ENCODE assay signal across 15 cellular contexts in genomic region chr9:94181782-94182181, GRCh38.
DNase-seq lines count a peak whose midpoint lies in the region; ATAC-seq, FAIRE-seq and TF ChIP-seq lines count a peak whose summit lies in the region.
"Had no signal": no experiment of that assay in that cellular context is flagged by ENCODE, and none has a peak within 500 bp of the region (broad histone marks: within the 10 kb centered on the region; RNA-seq: fewer than 3 reads in every experiment).

No MANE protein-coding gene starts in this region.

- TF ChIP-seq EP300 in K562 (IDR thresholded peaks at IDR 0.05; ENCODE audit: low read length): no peak

- in situ Hi-C loops in K562 (cut with MboI): no loop called here

- no peak overlapping the region for H3K27ac ChIP-seq in K562 (ENCODE audit: extremely low read depth, low read depth, low read length)

- no peak for TF ChIP-seq POLR2A in K562 (conservative IDR thresholded peaks at IDR 0.05)

- H3K27me3 Mint-ChIP-seq in natural killer cell (ENCODE audit: low read depth in 2 of 2) (no peaks in the 10 kb centered on the region), memory B cell (no peaks in the 10 kb centered on the region)
- no peaks in the 10 kb centered on the region for H3K27me3 Mint-ChIP-seq in natural killer cell treated with Interleukin-12 subunit alpha and Interleukin-12 subunit beta and Interleukin-15 and Interleukin-18, amount 100 ng/mL, for 72 hours
- H3K27me3 Mint-ChIP-seq: activated B cell treated with CpG ODN at 0.5 μM for 24 hours had no signal

- CTCF ChIA-PET in K562 (lab: Yijun Ruan, JAX; ENCODE audit: low intra/inter-chr PET ratio): no interaction called here

- H3K36me3 ChIP-seq in K562 (ENCODE audit: control insufficient read depth, insufficient read depth, low read length): peaks cover 28% of the 10 kb centered on the region

- ATAC-seq in natural killer cell (no peak), K562 (peak; percentile 52), memory B cell (ENCODE audit: low read depth) (no peak), HG02852 (IDR thresholded peaks at IDR 0.05; ENCODE audit: unreplicated experiment) (no peak)
- no peak for ATAC-seq in natural killer cell treated with Interleukin-12 subunit alpha and Interleukin-12 subunit beta and Interleukin-15 and Interleukin-18, amount 100 ng/mL, for 72 hours
- ATAC-seq: PC-3 had no signal

- 0 out of 2 replicates have a peak, but pooled peaks cover 9% of the 10 kb centered on the region for H4K20me1 ChIP-seq in K562 (replicated peaks; ENCODE audit: control insufficient read depth, insufficient read depth, low read length)

- no peaks in the 10 kb centered on the region for H3K9me3 Mint-ChIP-seq in natural killer cell
- H3K9me3 Mint-ChIP-seq in natural killer cell treated with Interleukin-12 subunit alpha and Interleukin-12 subunit beta and Interleukin-15 and Interleukin-18, amount 100 ng/mL, for 72 hours: no peaks in the 10 kb centered on the region
- no peaks in the 10 kb centered on the region for H3K9me3 Mint-ChIP-seq in memory B cell
- H3K9me3 Mint-ChIP-seq: activated B cell treated with CpG ODN at 0.5 μM for 24 hours had no signal

- no peaks in the 10 kb centered on the region for H3K27me3 ChIP-seq in K562 (ENCODE audit: control insufficient read depth in 2 of 2, insufficient read depth in 2 of 2, low read length in 2 of 2)

- TF ChIP-seq CTCF in natural killer cell (IDR thresholded peaks at IDR 0.05) (no peak), K562 (IDR thresholded peaks at IDR 0.05 in 2 of 3, conservative IDR thresholded peaks at IDR 0.05 in 1 of 3; ENCODE audit: insufficient read depth in 2 of 3, low read depth in 1 of 3, low read length in 3 of 3) (no peak)

- intact Hi-C loops in natural killer cell (cut with micrococcal nuclease): no loop called here
- intact Hi-C loops in K562 (cut with micrococcal nuclease): no loop called here

- H2AFZ ChIP-seq in K562 (ENCODE audit: low read depth, low read length): no peak overlapping the region

- H3K4me1 Mint-ChIP-seq in natural killer cell: peaks cover 42 to 54% of the 10 kb centered on the region in 2 donors
- peaks cover 26 to 40% of the 10 kb centered on the region in 2 donors for H3K4me1 Mint-ChIP-seq in natural killer cell treated with Interleukin-12 subunit alpha and Interleukin-12 subunit beta and Interleukin-15 and Interleukin-18, amount 100 ng/mL, for 72 hours (ENCODE audit: low read depth in 2 of 2)
- peaks cover 34% of the 10 kb centered on the region for H3K4me1 Mint-ChIP-seq in memory B cell

- no peak for FAIRE-seq in K562 (lab: Jason Lieb, UNC)

- H3K36me3 Mint-ChIP-seq in natural killer cell: no peaks in the 10 kb centered on the region
- peaks cover 5% of the 10 kb centered on the region for H3K36me3 Mint-ChIP-seq in natural killer cell treated with Interleukin-12 subunit alpha and Interleukin-12 subunit beta and Interleukin-15 and Interleukin-18, amount 100 ng/mL, for 72 hours
- peaks cover 17% of the 10 kb centered on the region for H3K36me3 Mint-ChIP-seq in memory B cell

- no TSS peak for BruUV-seq in K562 (replicated peaks; lab: Mats Ljungman, UMichigan)

- POLR2A ChIA-PET in K562 (lab: Yijun Ruan, JAX): interaction anchor here (1.0 to 1.8 kb wide), 5 partner anchors 8 to 31 kb away, joined by 3 to 6 read pairs (median 3); no protein-coding TSS in a partner anchor

- no peak overlapping the region for H3K9ac ChIP-seq in K562 (ENCODE audit: insufficient read depth in 1 of 2, low read depth in 2 of 2, low read length in 2 of 2)

- no peaks in the 10 kb centered on the region for H3K9me3 ChIP-seq in K562 (replicated peaks; ENCODE audit: control insufficient read depth, insufficient read depth, low read depth, low read length)

- no peaks in the 10 kb centered on the region; a peak in 1 of 5 replicates for H3K4me1 ChIP-seq in K562 (replicated peaks in 1 of 2; ENCODE audit: control insufficient read depth in 2 of 2, insufficient read depth in 2 of 2, low read length in 2 of 2)

- no peak for TF ChIP-seq RAD21 in K562 (CRISPR knock-in tag; conservative IDR thresholded peaks at IDR 0.05 in 1 of 2, IDR thresholded peaks at IDR 0.05 in 1 of 2)

- no peaks in the 10 kb centered on the region for H3K9me1 ChIP-seq in K562 (ENCODE audit: control insufficient read depth, insufficient read depth, low read length)

- no peak for DNase-seq in natural killer cell
- DNase-seq in natural killer cell treated with Interleukin-12 subunit alpha and Interleukin-12 subunit beta and Interleukin-15 and Interleukin-18, amount 100 ng/mL, for 72 hours (ENCODE audit: low spot score): no peak
- DNase-seq in K562 (ENCODE audit: extremely low read depth in 1 of 4, low spot score in 3 of 4): no peak
- DNase-seq in memory B cell (ENCODE audit: low spot score in 2 of 2): no peak
- no peak for DNase-seq in stimulated activated CD4-positive, alpha-beta T cell treated with anti-CD3 and anti-CD28 coated beads, Interleukin-15, amount 100 ng/mL, for 24 hours
- no peak for DNase-seq in GM03348 (ENCODE audit: low spot score)
- DNase-seq in NCI-H524 treated with DMSO at 0.1 percent for 48 hours (lab: John Stamatoyannopoulos, UW): no peak
- DNase-seq: activated B cell treated with CpG ODN at 0.5 μM for 24 hours; cerebellar nuclear complex; HCEC 1CT; NCI-H1105 treated with DMSO at 0.1 percent for 48 hours; NCI-H226; PC-3; stimulated activated naive CD4-positive, alpha-beta T cell treated with Interleukin-2 at 50 U/mL for 16 hours had no signal

- peaks cover 10% of the 10 kb centered on the region for H3K79me2 ChIP-seq in K562 (ENCODE audit: control insufficient read depth, insufficient read depth, low read length)

- WGBS in K562 (ENCODE audit: insufficient coverage, low coverage, missing lambda C conversion rate): 51% methylated on average over 2 of the region's 2 CpGs

- H3K4me3 ChIP-seq in K562: no peak overlapping the region

- peak overlapping the region; percentile 24 to 83 for H3K27ac Mint-ChIP-seq in natural killer cell
- peak overlapping the region in 1 of 2 donors; percentile 47 for H3K27ac Mint-ChIP-seq in natural killer cell treated with Interleukin-12 subunit alpha and Interleukin-12 subunit beta and Interleukin-15 and Interleukin-18, amount 100 ng/mL, for 72 hours
- H3K27ac Mint-ChIP-seq in memory B cell: peak overlapping the region; percentile 67

- H3K4me2 ChIP-seq in K562 (ENCODE audit: insufficient read depth, low read length): no peak overlapping the region

- H3K4me3 Mint-ChIP-seq in natural killer cell (no peak overlapping the region), memory B cell (no peak overlapping the region)
- no peak overlapping the region for H3K4me3 Mint-ChIP-seq in natural killer cell treated with Interleukin-12 subunit alpha and Interleukin-12 subunit beta and Interleukin-15 and Interleukin-18, amount 100 ng/mL, for 72 hours
- H3K4me3 Mint-ChIP-seq: activated B cell treated with CpG ODN at 0.5 μM for 24 hours had no signal

TF ChIP-seq in K562, 482 proteins besides CTCF, POLR2A, EP300 and RAD21:
- TF ChIP-seq ZNF609 (CRISPR knock-in tag; IDR thresholded peaks at IDR 0.05; ENCODE audit: borderline replicate concordance) (no peak), MYNN (IDR thresholded peaks at IDR 0.05) (0 out of 2 replicates have a peak, but pooled peaks have one; percentile 37), MYNN (CRISPR knock-in tag; IDR thresholded peaks at IDR 0.05) (no peak), POLR2AphosphoS2 (IDR thresholded peaks at IDR 0.05; ENCODE audit: low read length) (0 out of 2 replicates have a peak, but pooled peaks have one; percentile 35), ZC3H4 (CRISPR knock-in tag; IDR thresholded peaks at IDR 0.05; ENCODE audit: borderline replicate concordance) (no peak), HEY1 (CRISPR knock-in tag; IDR thresholded peaks at IDR 0.05; ENCODE audit: borderline replicate concordance) (no peak)
TF ChIP-seq in K562: peak in this region for 2.
